Comparison of ENCODE assay signal across 11 cellular contexts in the genomic region with DNA sequence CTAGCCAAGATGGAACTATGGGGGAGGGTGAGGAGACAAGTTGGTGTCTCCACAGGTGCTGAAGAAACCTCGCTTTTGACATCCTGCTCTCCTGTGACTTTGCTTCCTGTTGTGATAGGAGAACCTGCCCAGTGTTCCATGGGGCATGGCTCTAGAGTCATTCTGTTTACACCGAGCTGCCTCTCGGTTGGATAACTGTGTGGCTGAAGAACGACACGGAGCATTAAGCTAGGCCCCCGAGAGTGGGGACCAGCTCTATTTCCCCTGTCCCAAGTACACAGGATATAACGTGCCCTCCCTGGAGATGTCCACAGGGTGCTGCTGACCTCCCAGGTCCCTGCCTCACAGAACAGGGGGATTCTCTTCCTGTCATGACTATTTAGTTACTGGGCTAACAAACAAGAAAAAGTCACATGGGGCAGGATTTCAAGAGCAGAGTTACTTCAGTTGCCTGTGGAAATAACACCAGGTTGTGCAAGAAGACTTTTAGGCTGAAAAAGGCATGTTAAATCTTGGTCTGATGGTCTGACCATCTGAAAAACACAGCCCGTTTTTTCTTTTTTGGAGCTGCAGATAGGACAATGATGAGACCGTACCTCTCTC. TPM values are rescaled to one million over a fixed set of nuclear protein-coding genes. Genes with fewer than 3 reads are reported as not detected.
DNase-seq lines count a peak whose midpoint lies in the region; ATAC-seq, FAIRE-seq and TF ChIP-seq lines count a peak whose summit lies in the region.
"Had no signal": no experiment of that assay in that cellular context is flagged by ENCODE, and none has a peak within 500 bp of the region (broad histone marks: within the 10 kb centered on the region; RNA-seq: fewer than 3 reads in every experiment).

No MANE protein-coding gene starts in this region.

- H2AFZ ChIP-seq in H1 (ENCODE audit: low read length): peak overlapping the region; percentile 31; the same call in 1 of the 2 replicates

- no peak overlapping the region for H3K23ac ChIP-seq in H1 (ENCODE audit: insufficient read length)

- H3K36me3 Mint-ChIP-seq in activated T-cell treated with anti-CD3 and anti-CD28 coated beads, Interleukin-2, amount 50 U/mL, for 4 hours (ENCODE audit: insufficient read depth): no peaks in the 10 kb centered on the region
- H3K36me3 Mint-ChIP-seq in stimulated activated naive B cell treated with anti-CD40 and anti-IgM and Interleukin-4, amounts not matched to agents 10 μg/mL and 1 μg/mL and 100 μg/mL, for 72 hours: peaks cover 0 to 1% of the 10 kb centered on the region in 2 donors

- no peak overlapping the region for H4K8ac ChIP-seq in H1 (ENCODE audit: extremely low read depth, insufficient read depth, low read length)

- H3K27ac ChIP-seq in H1 (ENCODE audit: low read depth, low read length): no peak overlapping the region
- H3K27ac ChIP-seq: SJSA1 had no signal

- H3K23me2 ChIP-seq in H1 (ENCODE audit: low read depth, low read length): no peaks in the 10 kb centered on the region

- H4K5ac ChIP-seq in H1 (ENCODE audit: insufficient read length, low read depth, low read length): no peak overlapping the region

- no peaks in the 10 kb centered on the region for H4K20me1 ChIP-seq in H1 (replicated peaks in 1 of 2; ENCODE audit: control insufficient read depth in 1 of 2, insufficient read depth in 2 of 2, low read length in 2 of 2)

- no peak overlapping the region for H3K4me2 ChIP-seq in H1 (ENCODE audit: insufficient read depth in 1 of 2, low read depth in 2 of 2, low read length in 2 of 2)

- H3K4me1 Mint-ChIP-seq in activated T-cell treated with anti-CD3 and anti-CD28 coated beads, Interleukin-2, amount 50 U/mL, for 4 hours (ENCODE audit: low read depth): peaks cover 83% of the 10 kb centered on the region
- H3K4me1 Mint-ChIP-seq in stimulated activated naive B cell treated with anti-CD40 and anti-IgM and Interleukin-4, amounts not matched to agents 10 μg/mL and 1 μg/mL and 100 μg/mL, for 72 hours: peaks cover 24 to 37% of the 10 kb centered on the region in 2 donors

- H2BK5ac ChIP-seq in H1 (ENCODE audit: low read depth, low read length): no peak overlapping the region

- H3K9me3 Mint-ChIP-seq in activated T-cell treated with anti-CD3 and anti-CD28 coated beads, Interleukin-2, amount 50 U/mL, for 4 hours: no peaks in the 10 kb centered on the region
- peaks cover 0 to 2% of the 10 kb centered on the region in 2 donors for H3K9me3 Mint-ChIP-seq in stimulated activated naive B cell treated with anti-CD40 and anti-IgM and Interleukin-4, amounts not matched to agents 10 μg/mL and 1 μg/mL and 100 μg/mL, for 72 hours

- peak; percentile 32 to 43 for ATAC-seq in activated T-cell treated with anti-CD3 and anti-CD28 coated beads, Interleukin-2, amount 50 U/mL, for 4 hours
- peak; percentile 48 for ATAC-seq in stimulated activated naive B cell treated with anti-CD40 and anti-IgM and Interleukin-4, amounts not matched to agents 10 μg/mL and 1 μg/mL and 100 μg/mL, for 72 hours (replicated peaks)
- ATAC-seq in GM19324 (IDR thresholded peaks at IDR 0.05; ENCODE audit: low FRiP score, unreplicated experiment): no peak

- H3K9ac ChIP-seq in H1 (replicated peaks in 1 of 4; ENCODE audit: extremely low read depth in 1 of 4, low read depth in 3 of 4, low read length in 3 of 4): no peak overlapping the region

- 86% methylated on average over 9 of the region's 9 CpGs; no CpG with 5 or more reads in 1 of the 2 experiments for WGBS in H1 (ENCODE audit: extremely low coverage in 1 of 2, insufficient coverage in 1 of 2, insufficient read length in 1 of 2, insufficient replicate concordance in 2 of 2, low coverage in 1 of 2, low lambda C conversion rate in 2 of 2, missing lambda C conversion rate in 1 of 2), 2 experiments

- H2AK5ac ChIP-seq in H1 (ENCODE audit: low read depth, low read length): no peak overlapping the region

- H3K79me1 ChIP-seq in H1 (ENCODE audit: low read depth, low read length): no peaks in the 10 kb centered on the region

- no peaks in the 10 kb centered on the region for H3K27me3 ChIP-seq in H1 (replicated peaks in 1 of 4; ENCODE audit: control insufficient read depth in 3 of 4, extremely low read depth in 1 of 4, insufficient read depth in 3 of 4, low read length in 3 of 4)
- H3K27me3 ChIP-seq: SJSA1 had no signal

- no peak overlapping the region for H3K4ac ChIP-seq in H1 (replicated peaks; ENCODE audit: insufficient read length, low read depth, low read length)

- H3K36me3 ChIP-seq in H1 (ENCODE audit: control insufficient read depth in 2 of 4, insufficient read depth in 4 of 4, low read length in 3 of 4): no peaks in the 10 kb centered on the region
- H3K36me3 ChIP-seq: SJSA1 had no signal

- POLR2A ChIA-PET in H1 (lab: Charles Lee; ENCODE audit: partially characterized antibody): interaction anchor here (0.8 kb wide), 1 partner anchor 14 kb away, joined by 3 read pairs; no protein-coding TSS in a partner anchor

- H3K18ac ChIP-seq in H1 (ENCODE audit: extremely low read depth, low read length): no peak overlapping the region

- H3K4me3 ChIP-seq in H1 (ENCODE audit: extremely low read depth in 1 of 4, insufficient read depth in 2 of 4, low read depth in 3 of 4, low read length in 4 of 4): no peak overlapping the region
- H3K4me3 ChIP-seq: SJSA1 had no signal

- no peak for TF ChIP-seq CTCF in H1 (IDR thresholded peaks at IDR 0.05; ENCODE audit: control extremely low read depth in 1 of 3, insufficient read depth in 1 of 3, low read depth in 1 of 3, low read length in 3 of 3)

- no peak for TF ChIP-seq RAD21 in H1 (IDR thresholded peaks at IDR 0.05 in 1 of 2, conservative IDR thresholded peaks at IDR 0.05 in 1 of 2; ENCODE audit: low read depth in 2 of 2, low read length in 2 of 2)

- H2BK120ac ChIP-seq in H1 (replicated peaks; ENCODE audit: low read depth, low read length): no peak overlapping the region

- no peak overlapping the region for H4K91ac ChIP-seq in H1 (replicated peaks; ENCODE audit: insufficient read length, low read length)

- H3K4me3 Mint-ChIP-seq in activated T-cell treated with anti-CD3 and anti-CD28 coated beads, Interleukin-2, amount 50 U/mL, for 4 hours: peak overlapping the region; percentile 52
- peak overlapping the region in 1 of 2 donors; percentile 54 for H3K4me3 Mint-ChIP-seq in stimulated activated naive B cell treated with anti-CD40 and anti-IgM and Interleukin-4, amounts not matched to agents 10 μg/mL and 1 μg/mL and 100 μg/mL, for 72 hours

- H3K9me3 ChIP-seq in H1 (ENCODE audit: insufficient read depth in 2 of 2, low read depth in 1 of 2, low read length in 1 of 2): no peaks in the 10 kb centered on the region
- H3K9me3 ChIP-seq: SJSA1 had no signal

- no peak overlapping the region for H2BK15ac ChIP-seq in H1 (ENCODE audit: low read length)

- FAIRE-seq in H1 (lab: Jason Lieb, UNC): no peak

- no peaks in the 10 kb centered on the region for H3K4me1 ChIP-seq in H1 (replicated peaks in 1 of 4; ENCODE audit: control insufficient read depth in 3 of 4, insufficient read depth in 4 of 4, low read length in 3 of 4)
- H3K4me1 ChIP-seq: SJSA1 had no signal

- CTCF ChIA-PET in H1 (lab: Charles Lee; ENCODE audit: partially characterized antibody): interaction anchor here (0.8 to 1.3 kb wide), 2 partner anchors 13 to 185 kb away, joined by 3 to 4 read pairs; no protein-coding TSS in a partner anchor

- TF ChIP-seq POLR2A in H1 (IDR thresholded peaks at IDR 0.05; ENCODE audit: control extremely low read depth in 1 of 2, low read depth in 2 of 2, low read length in 2 of 2): no peak

- H3K27ac Mint-ChIP-seq in stimulated activated naive B cell treated with anti-CD40 and anti-IgM and Interleukin-4, amounts not matched to agents 10 μg/mL and 1 μg/mL and 100 μg/mL, for 72 hours: peak overlapping the region; percentile 87
- H3K27ac Mint-ChIP-seq: progenitor cell of endocrine pancreas had no signal

- H3K79me2 ChIP-seq in H1 (ENCODE audit: control insufficient read depth in 1 of 2, insufficient read depth in 2 of 2, low read length in 2 of 2): no peaks in the 10 kb centered on the region

- TF ChIP-seq EP300 in H1 (IDR thresholded peaks at IDR 0.05; ENCODE audit: borderline replicate concordance in 1 of 2, low read depth in 2 of 2, low read length in 2 of 2): no peak

- no peak overlapping the region for H2BK20ac ChIP-seq in H1 (ENCODE audit: low read length)

- no peak overlapping the region for H2BK12ac ChIP-seq in H1 (ENCODE audit: low read depth, low read length)

- no peak for DNase-seq in activated T-cell treated with anti-CD3 and anti-CD28 coated beads, Interleukin-2, amount 50 U/mL, for 4 hours
- DNase-seq in activated T-cell treated with anti-CD3 and anti-CD28 coated beads, Interleukin-2, amount 50 U/mL, for 48 hours: no peak
- DNase-seq in NOMO-1 treated with dmso at 0.1 percent for 144 hours (lab: John Stamatoyannopoulos, UW; ENCODE audit: unreplicated experiment) (peak; percentile 70), H1 (ENCODE audit: low read depth in 1 of 2, low spot score in 2 of 2) (no peak), activated gamma-delta T cell (lab: John Stamatoyannopoulos, UW) (no peak), glomerular visceral epithelial cell (ENCODE audit: extremely low spot score) (no peak)
- DNase-seq in stimulated activated naive B cell treated with anti-CD40 and anti-IgM and Interleukin-4, amounts not matched to agents 10 μg/mL and 1 μg/mL and 100 μg/mL, for 72 hours: no peak
- DNase-seq: NCI-H2081 had no signal

- H3K14ac ChIP-seq in H1 (ENCODE audit: insufficient read length): no peak overlapping the region

- H3K27me3 Mint-ChIP-seq in activated T-cell treated with anti-CD3 and anti-CD28 coated beads, Interleukin-2, amount 50 U/mL, for 4 hours (ENCODE audit: low read depth): no peaks in the 10 kb centered on the region
- H3K27me3 Mint-ChIP-seq in stimulated activated naive B cell treated with anti-CD40 and anti-IgM and Interleukin-4, amounts not matched to agents 10 μg/mL and 1 μg/mL and 100 μg/mL, for 72 hours: no peaks in the 10 kb centered on the region

- H3K56ac ChIP-seq in H1 (replicated peaks; ENCODE audit: insufficient read length, low read depth, low read length): no peak overlapping the region

TF ChIP-seq in H1, 55 proteins besides CTCF, POLR2A, EP300 and RAD21 (continues in another document):
- TF ChIP-seq CEBPB (IDR thresholded peaks at IDR 0.05; ENCODE audit: low read depth, low read length) (no peak), MAX (IDR thresholded peaks at IDR 0.05) (no peak)

RNA-seq across cellular contexts. Expression of gene PPP2R5A, which starts 29.4 kb away (rescaled TPM):
- total RNA-seq in activated T-cell treated with anti-CD3 and anti-CD28 coated beads, Interleukin-2, amount 50 U/mL, for 4 hours: 10 to 100 TPM; 36.2 to 41.4 (median 41.0) TPM
- total RNA-seq in H1 (2021; fragmentation: NEBNext Ultra II Directional; extraction: Animal tissue kit (Norgen Biotek cat#: 25700)): 36.3 and 36.8 TPM in 2 replicates
- polyA plus RNA-seq in H1 (2011; rRNA removed): 11.0 and 14.6 TPM in 2 replicates
- 18.0 TPM for polyA plus RNA-seq in H1 (2011; cell fraction: cytosol; rRNA removed)
- polyA plus RNA-seq in H1 (2011; cell fraction: nucleus; rRNA removed): 12.5 TPM
- polyA plus RNA-seq in H1 (2012, experiment 1 of 2): 13.0 to 20.8 TPM (median 15.6 TPM) in 4 replicates
- polyA plus RNA-seq in H1 (2012, experiment 2 of 2): 5.5 TPM
- polyA plus RNA-seq in H1 (2013, experiment 1 of 2): 21.1 TPM
- polyA plus RNA-seq in H1 (2013, experiment 2 of 2): 20.5 TPM
- polyA minus RNA-seq in H1 (2011; rRNA and poly(A)+ RNA removed): 8.4 and 9.0 TPM in 2 replicates
- 12.6 TPM for polyA minus RNA-seq in H1 (2011; cell fraction: cytosol; rRNA and poly(A)+ RNA removed)
- 17.1 TPM for polyA minus RNA-seq in H1 (2011; cell fraction: nucleus; rRNA and poly(A)+ RNA removed)
